ENCODE assay signal across 8 cellular contexts in the genomic region with DNA sequence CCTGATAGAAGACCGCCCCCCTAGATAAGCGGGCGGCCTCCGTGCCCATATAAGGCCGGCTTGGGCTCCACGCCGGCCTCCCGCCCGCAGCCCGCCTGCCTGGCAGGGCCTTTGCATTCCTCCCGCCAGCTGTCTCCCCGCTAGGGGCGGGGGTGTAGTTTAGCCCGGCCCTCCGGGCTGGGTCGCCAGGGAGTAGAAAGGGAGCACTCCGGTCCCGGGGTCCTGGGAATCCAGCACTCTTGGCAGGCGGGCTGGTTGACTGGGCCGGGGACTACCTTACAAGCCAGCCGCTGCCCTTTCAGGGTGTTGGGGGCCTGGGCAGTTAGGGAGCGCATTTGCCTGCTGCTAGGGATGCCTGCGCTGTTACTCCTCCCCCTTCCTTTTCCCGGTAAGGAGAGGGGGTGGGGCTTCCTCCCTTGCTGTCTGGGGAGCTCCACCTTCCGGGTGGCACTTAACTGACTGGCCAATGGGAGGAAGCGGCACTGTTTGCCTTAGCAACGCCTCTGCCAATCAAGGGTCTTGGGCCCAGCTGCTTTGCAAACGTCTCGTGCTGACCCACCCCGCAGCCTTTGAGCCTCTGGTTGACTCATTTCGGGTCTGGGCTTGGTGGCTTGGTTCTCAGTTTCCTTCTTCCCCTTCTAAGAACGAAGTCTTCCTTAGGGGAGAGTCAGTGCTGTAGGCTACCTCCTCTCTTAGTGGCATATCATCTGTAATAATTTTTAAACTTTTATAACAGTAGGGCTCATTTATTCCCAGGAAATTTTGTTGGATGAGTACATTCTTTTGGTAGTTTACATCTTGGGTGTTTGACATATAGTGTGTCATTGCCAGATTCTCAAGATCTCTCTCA. TPM values are rescaled to one million over a fixed set of nuclear protein-coding genes. Genes with fewer than 3 reads are reported as not detected.
DNase-seq lines count a peak whose midpoint lies in the region; ATAC-seq, FAIRE-seq and TF ChIP-seq lines count a peak whose summit lies in the region.

No MANE protein-coding gene starts in this region.

- TF ChIP-seq CTCF in H1 (IDR thresholded peaks at IDR 0.05; ENCODE audit: control extremely low read depth in 1 of 3, insufficient read depth in 1 of 3, low read depth in 1 of 3, low read length in 3 of 3): no peak; a peak in 1 of 4 replicates

- TF ChIP-seq EP300 in H1 (IDR thresholded peaks at IDR 0.05; ENCODE audit: borderline replicate concordance in 1 of 2, low read depth in 2 of 2, low read length in 2 of 2): no peak; a peak in 1 of 3 replicates

- H3K27me3 Mint-ChIP-seq in activated CD8-positive, alpha-beta memory T cell treated with anti-CD3 and anti-CD28 coated beads, Interleukin-2, amount 10 ng/mL, durations not matched to agents 7 days and 5 days: no peaks in the 10 kb centered on the region
- no peaks in the 10 kb centered on the region for H3K27me3 Mint-ChIP-seq in memory B cell

- CTCF ChIA-PET in activated CD8-positive, alpha-beta memory T cell treated with anti-CD3 and anti-CD28 coated beads, Interleukin-2, amount 10 ng/mL, durations not matched to agents 7 days and 5 days (lab: Charles Lee): interaction anchor here (0.9 to 2.0 kb wide), 7 partner anchors 10 to 195 kb away, joined by 3 to 11 read pairs (median 4); a partner anchor contains a TSS
- CTCF ChIA-PET in H1 (lab: Charles Lee; ENCODE audit: partially characterized antibody): interaction anchor here (0.6 to 1.2 kb wide), 6 partner anchors 11 to 1991 kb away, joined by 3 to 5 read pairs (median 3); no protein-coding TSS in a partner anchor

- peaks cover 13 to 33% of the 10 kb centered on the region in 2 experiments for H4K20me1 ChIP-seq in H1 (replicated peaks in 1 of 2; ENCODE audit: control insufficient read depth in 1 of 2, insufficient read depth in 2 of 2, low read length in 2 of 2)

- peaks cover 20 to 36% (median 33%) of the 10 kb centered on the region in 4 experiments for H3K36me3 ChIP-seq in H1 (ENCODE audit: control insufficient read depth in 2 of 4, insufficient read depth in 4 of 4, low read length in 3 of 4)

- H4K8ac ChIP-seq in H1 (ENCODE audit: extremely low read depth, insufficient read depth, low read length): no peak overlapping the region

- no peak overlapping the region for H3K14ac ChIP-seq in H1 (ENCODE audit: insufficient read length)

- no peaks in the 10 kb centered on the region for H3K9me3 ChIP-seq in H1 (ENCODE audit: insufficient read depth in 2 of 2, low read depth in 1 of 2, low read length in 1 of 2)

- H2BK5ac ChIP-seq in H1 (ENCODE audit: low read depth, low read length): peak overlapping the region; percentile 47; the same call in 1 of the 2 replicates

- H3K9ac ChIP-seq in H1 (replicated peaks in 1 of 4; ENCODE audit: extremely low read depth in 1 of 4, low read depth in 3 of 4, low read length in 3 of 4): peak overlapping the region in 3 of 4 experiments; percentile 54 to 69 (median 64); a peak in 5 of 7 replicates

- peak overlapping the region; percentile 93 to 97 for H3K4me2 ChIP-seq in H1 (ENCODE audit: insufficient read depth in 1 of 2, low read depth in 2 of 2, low read length in 2 of 2)

- peaks cover 51% of the 10 kb centered on the region for H3K4me1 Mint-ChIP-seq in activated CD8-positive, alpha-beta memory T cell treated with anti-CD3 and anti-CD28 coated beads, Interleukin-2, amount 10 ng/mL, durations not matched to agents 7 days and 5 days
- peaks cover 29% of the 10 kb centered on the region for H3K4me1 Mint-ChIP-seq in memory B cell

- 3% methylated on average over 32 of the region's 32 CpGs; no CpG with 5 or more reads in 1 of the 2 experiments for WGBS in H1 (ENCODE audit: extremely low coverage in 1 of 2, insufficient coverage in 1 of 2, insufficient read length in 1 of 2, insufficient replicate concordance in 2 of 2, low coverage in 1 of 2, low lambda C conversion rate in 2 of 2, missing lambda C conversion rate in 1 of 2), 2 experiments

- peak overlapping the region; percentile 91 for H3K27ac Mint-ChIP-seq in activated CD8-positive, alpha-beta memory T cell treated with anti-CD3 and anti-CD28 coated beads, Interleukin-2, amount 10 ng/mL, durations not matched to agents 7 days and 5 days
- H3K27ac Mint-ChIP-seq in memory B cell: peak overlapping the region; percentile 92

- H3K27ac ChIP-seq in H1 (ENCODE audit: low read depth, low read length): peak overlapping the region; percentile 77; the same call in 1 of the 2 replicates

- H3K27me3 ChIP-seq in H1 (replicated peaks in 1 of 4; ENCODE audit: control insufficient read depth in 3 of 4, extremely low read depth in 1 of 4, insufficient read depth in 3 of 4, low read length in 3 of 4): peaks cover 0 to 6% (median 2%) of the 10 kb centered on the region in 4 experiments; a peak in 3 of 7 replicates

- no peak overlapping the region for H4K91ac ChIP-seq in H1 (replicated peaks; ENCODE audit: insufficient read length, low read length)

- H2BK120ac ChIP-seq in H1 (replicated peaks; ENCODE audit: low read depth, low read length): no peak overlapping the region

- no peak overlapping the region for H4K5ac ChIP-seq in H1 (ENCODE audit: insufficient read length, low read depth, low read length)

- H3K4me3 Mint-ChIP-seq in activated CD8-positive, alpha-beta memory T cell treated with anti-CD3 and anti-CD28 coated beads, Interleukin-2, amount 10 ng/mL, durations not matched to agents 7 days and 5 days: peak overlapping the region; percentile 100
- H3K4me3 Mint-ChIP-seq in memory B cell: peak overlapping the region; percentile 75

- H3K23me2 ChIP-seq in H1 (ENCODE audit: low read depth, low read length): peaks cover 14% of the 10 kb centered on the region

- H2AK5ac ChIP-seq in H1 (ENCODE audit: low read depth, low read length): no peak overlapping the region

- no peak overlapping the region for H3K4ac ChIP-seq in H1 (replicated peaks; ENCODE audit: insufficient read length, low read depth, low read length)

- peak; percentile 13 for FAIRE-seq in H1 (lab: Jason Lieb, UNC)

- H3K79me2 ChIP-seq in H1 (ENCODE audit: control insufficient read depth in 1 of 2, insufficient read depth in 2 of 2, low read length in 2 of 2): peaks cover 0 to 28% of the 10 kb centered on the region in 2 experiments; a peak in 2 of 4 replicates

- POLR2A ChIA-PET in H1 (lab: Charles Lee; ENCODE audit: partially characterized antibody): interaction anchor here (0.6 to 4.9 kb wide), 25 partner anchors 11 to 335 kb away, joined by 3 to 25 read pairs (median 4); a partner anchor contains a TSS

- no peak overlapping the region for H2AFZ ChIP-seq in H1 (ENCODE audit: low read length)

- peak in 1 of 2 experiments; percentile 59; a peak in 2 of 3 replicates for TF ChIP-seq POLR2A in H1 (IDR thresholded peaks at IDR 0.05; ENCODE audit: control extremely low read depth in 1 of 2, low read depth in 2 of 2, low read length in 2 of 2)

- no peak overlapping the region for H3K23ac ChIP-seq in H1 (ENCODE audit: insufficient read length)

- H3K4me1 ChIP-seq in H1 (replicated peaks in 1 of 4; ENCODE audit: control insufficient read depth in 3 of 4, insufficient read depth in 4 of 4, low read length in 3 of 4): peaks cover 9 to 17% (median 11%) of the 10 kb centered on the region in 4 experiments

- no peak overlapping the region for H2BK20ac ChIP-seq in H1 (ENCODE audit: low read length)

- no peak overlapping the region for H2BK15ac ChIP-seq in H1 (ENCODE audit: low read length)

- peak; percentile 94 for DNase-seq in CMK (ENCODE audit: low read depth)
- peak; percentile 98 for DNase-seq in HT-29 (ENCODE audit: low spot score)
- DNase-seq in NK-92 treated with Interleukin-12 subunit alpha and Interleukin-12 subunit beta, amount 100 ng/mL, for 24 hours (lab: John Stamatoyannopoulos, UW): peak; percentile 90
- peak; percentile 100 for DNase-seq in activated CD8-positive, alpha-beta memory T cell treated with anti-CD3 and anti-CD28 coated beads, Interleukin-2, amount 10 ng/mL, durations not matched to agents 7 days and 5 days
- peak; percentile 90 to 95 for DNase-seq in H1 (ENCODE audit: low read depth in 1 of 2, low spot score in 2 of 2)
- DNase-seq in memory B cell (ENCODE audit: low spot score in 2 of 2): peak; percentile 76 to 88
- DNase-seq in stimulated activated CD8-positive, alpha-beta memory T cell treated with anti-CD3 and anti-CD28 coated beads, Interleukin-12 subunit alpha, Interleukin-12 subunit beta, amount 100 ng/mL, for 1 hour (ENCODE audit: low read depth): peak; percentile 91

- peaks cover 3% of the 10 kb centered on the region; the same call in 1 of the 2 replicates for H3K79me1 ChIP-seq in H1 (ENCODE audit: low read depth, low read length)

- H3K4me3 ChIP-seq in H1 (ENCODE audit: extremely low read depth in 1 of 4, insufficient read depth in 2 of 4, low read depth in 3 of 4, low read length in 4 of 4): peak overlapping the region; percentile 27 to 86 (median 38)

- TF ChIP-seq RAD21 in H1 (IDR thresholded peaks at IDR 0.05 in 1 of 2, conservative IDR thresholded peaks at IDR 0.05 in 1 of 2; ENCODE audit: low read depth in 2 of 2, low read length in 2 of 2): peak in 1 of 2 experiments; percentile 11; a peak in 1 of 4 replicates

- H3K36me3 Mint-ChIP-seq in activated CD8-positive, alpha-beta memory T cell treated with anti-CD3 and anti-CD28 coated beads, Interleukin-2, amount 10 ng/mL, durations not matched to agents 7 days and 5 days: peaks cover 38% of the 10 kb centered on the region
- H3K36me3 Mint-ChIP-seq in memory B cell: peaks cover 10% of the 10 kb centered on the region

- ATAC-seq in GM21360 (IDR thresholded peaks at IDR 0.05; ENCODE audit: unreplicated experiment): peak; percentile 59
- ATAC-seq in activated CD8-positive, alpha-beta memory T cell treated with anti-CD3 and anti-CD28 coated beads, Interleukin-2, amount 10 ng/mL, durations not matched to agents 7 days and 5 days: peak; percentile 71
- ATAC-seq in memory B cell (ENCODE audit: low read depth): peak; percentile 71

- no peak overlapping the region; the same call in 1 of the 2 replicates for H3K18ac ChIP-seq in H1 (ENCODE audit: extremely low read depth, low read length)

- no peaks in the 10 kb centered on the region for H3K9me3 Mint-ChIP-seq in activated CD8-positive, alpha-beta memory T cell treated with anti-CD3 and anti-CD28 coated beads, Interleukin-2, amount 10 ng/mL, durations not matched to agents 7 days and 5 days (ENCODE audit: low read depth)
- no peaks in the 10 kb centered on the region for H3K9me3 Mint-ChIP-seq in memory B cell

- H3K56ac ChIP-seq in H1 (replicated peaks; ENCODE audit: insufficient read length, low read depth, low read length): no peak overlapping the region

- H2BK12ac ChIP-seq in H1 (ENCODE audit: low read depth, low read length): 0 out of 2 replicates have a peak overlapping the region, but pooled peaks have one; percentile 2

RNA-seq across cellular contexts. Expression of a gene that starts 3.4 kb away (rescaled TPM):
- 49.2 and 57.4 TPM in 2 replicates for total RNA-seq in HT-29 (2014; rRNA removed; shearing (Covaris generic))
- 10 to 100 TPM; 45.0 to 53.2 TPM for total RNA-seq in activated CD8-positive, alpha-beta memory T cell treated with anti-CD3 and anti-CD28 coated beads, Interleukin-2, amount 10 ng/mL, durations not matched to agents 7 days and 5 days
- 49.0 and 52.7 TPM in 2 replicates for total RNA-seq in H1 (2021; fragmentation: NEBNext Ultra II Directional; extraction: Animal tissue kit (Norgen Biotek cat#: 25700))
- polyA plus RNA-seq in H1 (2011; rRNA removed): 69.5 and 88.6 TPM in 2 replicates
- polyA plus RNA-seq in H1 (2011; cell fraction: cytosol; rRNA removed): 68.1 TPM
- polyA plus RNA-seq in H1 (2011; cell fraction: nucleus; rRNA removed): 63.0 TPM
- polyA plus RNA-seq in H1 (2012, experiment 1 of 2): 34.5 to 42.5 TPM (median 42.0 TPM) in 4 replicates
- 41.2 TPM for polyA plus RNA-seq in H1 (2012, experiment 2 of 2)
- 30.6 TPM for polyA plus RNA-seq in H1 (2013, experiment 1 of 2)
- 31.1 TPM for polyA plus RNA-seq in H1 (2013, experiment 2 of 2)
- 46.3 and 46.8 TPM in 2 replicates for polyA minus RNA-seq in H1 (2011; rRNA and poly(A)+ RNA removed)
- polyA minus RNA-seq in H1 (2011; cell fraction: cytosol; rRNA and poly(A)+ RNA removed): 33.1 TPM
- polyA minus RNA-seq in H1 (2011; cell fraction: nucleus; rRNA and poly(A)+ RNA removed): 24.0 TPM

RNA-seq across cellular contexts. Expression of a gene that starts 7.5 kb away (rescaled TPM):
- 13.5 and 17.2 TPM in 2 replicates for total RNA-seq in HT-29 (2014; rRNA removed; shearing (Covaris generic))
- total RNA-seq in activated CD8-positive, alpha-beta memory T cell treated with anti-CD3 and anti-CD28 coated beads, Interleukin-2, amount 10 ng/mL, durations not matched to agents 7 days and 5 days: 10 to 100 TPM; 49.9 to 71.3 TPM
- 9.8 and 10.5 TPM in 2 replicates for total RNA-seq in H1 (2021; fragmentation: NEBNext Ultra II Directional; extraction: Animal tissue kit (Norgen Biotek cat#: 25700))
- 7.7 and 10.2 TPM in 2 replicates for polyA plus RNA-seq in H1 (2011; rRNA removed)
- polyA plus RNA-seq in H1 (2011; cell fraction: cytosol; rRNA removed): 8.3 TPM
- polyA plus RNA-seq in H1 (2011; cell fraction: nucleus; rRNA removed): 43.8 TPM
- 7.7 to 17.5 TPM (median 14.2 TPM) in 4 replicates for polyA plus RNA-seq in H1 (2012, experiment 1 of 2)
- 4.2 TPM for polyA plus RNA-seq in H1 (2012, experiment 2 of 2)
- polyA plus RNA-seq in H1 (2013, experiment 1 of 2): 4.2 TPM
- 4.8 TPM for polyA plus RNA-seq in H1 (2013, experiment 2 of 2)
- 11.3 and 13.2 TPM in 2 replicates for polyA minus RNA-seq in H1 (2011; rRNA and poly(A)+ RNA removed)
- 5.1 TPM for polyA minus RNA-seq in H1 (2011; cell fraction: cytosol; rRNA and poly(A)+ RNA removed)
- polyA minus RNA-seq in H1 (2011; cell fraction: nucleus; rRNA and poly(A)+ RNA removed): 13.7 TPM

RNA-seq across cellular contexts. Expression of a gene that starts 54.8 kb away (rescaled TPM):
- total RNA-seq in HT-29 (2014; rRNA removed; shearing (Covaris generic)): 125 and 130 TPM in 2 replicates
- total RNA-seq in activated CD8-positive, alpha-beta memory T cell treated with anti-CD3 and anti-CD28 coated beads, Interleukin-2, amount 10 ng/mL, durations not matched to agents 7 days and 5 days: 10 to 100 TPM; 54.0 to 60.0 TPM
- total RNA-seq in H1 (2021; fragmentation: NEBNext Ultra II Directional; extraction: Animal tissue kit (Norgen Biotek cat#: 25700)): 33.9 and 37.2 TPM in 2 replicates
- polyA plus RNA-seq in H1 (2011; rRNA removed): 134 and 168 TPM in 2 replicates
- polyA plus RNA-seq in H1 (2011; cell fraction: cytosol; rRNA removed): 125 TPM
- polyA plus RNA-seq in H1 (2011; cell fraction: nucleus; rRNA removed): 70.6 TPM
- polyA plus RNA-seq in H1 (2012, experiment 1 of 2): 48.8 to 75.5 TPM (median 71.2 TPM) in 4 replicates
- polyA plus RNA-seq in H1 (2012, experiment 2 of 2): 54.9 TPM
- 53.9 TPM for polyA plus RNA-seq in H1 (2013, experiment 1 of 2)
- polyA plus RNA-seq in H1 (2013, experiment 2 of 2): 54.5 TPM
- 7.8 and 8.3 TPM in 2 replicates for polyA minus RNA-seq in H1 (2011; rRNA and poly(A)+ RNA removed)
- 11.4 TPM for polyA minus RNA-seq in H1 (2011; cell fraction: cytosol; rRNA and poly(A)+ RNA removed)
- polyA minus RNA-seq in H1 (2011; cell fraction: nucleus; rRNA and poly(A)+ RNA removed): 24.6 TPM

Comparison
In these comparisons a context has a peak if more than half of its experiments do, and no peak if none do; other contexts are left out.
1. Peak in every context shown above with its lines: DNase-seq, ATAC-seq, H3K4me3 ChIP-seq and H3K27ac ChIP-seq.